Comparison of ENCODE assay signal across 14 cellular contexts in the genomic region with DNA sequence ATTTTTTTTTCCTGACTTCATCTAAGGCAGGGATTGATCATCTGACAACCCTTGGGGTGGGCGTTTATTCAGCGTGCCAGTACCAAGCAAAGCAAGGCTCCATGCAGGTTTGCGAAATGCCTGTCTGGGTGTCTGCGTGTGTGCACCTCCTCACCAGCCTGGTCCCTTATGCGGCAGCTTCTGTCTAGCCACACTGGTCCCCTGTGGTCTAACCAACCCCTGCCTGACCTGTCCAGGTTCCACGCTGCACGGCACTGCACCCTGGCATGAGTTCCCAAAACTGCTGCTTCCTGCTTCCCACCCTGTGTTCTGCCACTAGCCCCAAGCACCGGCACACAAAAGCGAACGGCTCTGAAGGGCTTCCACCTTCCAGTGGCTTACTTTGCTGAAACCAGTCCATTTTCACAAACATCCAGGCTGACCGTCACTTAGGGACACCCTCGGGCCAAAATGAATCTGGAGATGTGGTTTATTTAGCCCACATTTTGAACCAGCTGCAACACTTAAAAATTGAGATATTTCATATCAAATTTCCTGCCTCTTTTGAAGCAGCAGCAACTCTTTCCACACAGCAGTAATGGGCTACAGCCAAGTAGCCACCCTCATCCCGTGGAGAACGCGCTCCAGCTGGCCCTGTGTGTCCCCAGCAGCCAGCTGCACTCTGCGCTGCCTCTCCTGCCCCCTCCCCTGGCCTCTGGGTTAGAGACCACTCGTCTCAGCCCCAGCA. TPM values are rescaled to one million over a fixed set of nuclear protein-coding genes. Genes with fewer than 3 reads are reported as not detected.
A peak's percentile ranks its signal among the peaks of the same experiment; 100 is the strongest.
DNase-seq lines count a peak whose midpoint lies in the region; ATAC-seq and TF ChIP-seq lines count a peak whose summit lies in the region.
"Had no signal": no experiment of that assay in that cellular context is flagged by ENCODE, and none has a peak within 500 bp of the region (broad histone marks: within the 10 kb centered on the region; RNA-seq: fewer than 3 reads in every experiment).

No MANE protein-coding gene starts in this region.

- H3K9me3 ChIP-seq in aorta (ENCODE audit: control insufficient read depth, low read length) (no peaks in the 10 kb centered on the region), sigmoid colon (no peaks in the 10 kb centered on the region)
- no peaks in the 10 kb centered on the region for H3K9me3 ChIP-seq in naive thymus-derived CD4-positive, alpha-beta T cell (ENCODE audit: control insufficient read depth in 2 of 3, low read length in 3 of 3)
- H3K9me3 ChIP-seq: mucosa of descending colon had no signal

- no peak for TF ChIP-seq POLR2A in sigmoid colon (IDR thresholded peaks at IDR 0.05)

- intact Hi-C loops in head of caudate nucleus (cut with DNase I): no loop called here
- intact Hi-C loops in aorta (cut with DNase I): no loop called here
- intact Hi-C loops in naive thymus-derived CD4-positive, alpha-beta T cell (cut with micrococcal nuclease): no loop called here
- intact Hi-C loops in sigmoid colon (cut with DNase I): no loop called here

- POLR2A ChIA-PET in naive thymus-derived CD4-positive, alpha-beta T cell (lab: Charles Lee): no interaction called here

- no peak for DNase-seq in activated naive CD8-positive, alpha-beta T cell treated with anti-CD3 and anti-CD28 coated beads, Interleukin-2, amount 50 U/mL, for 24 hours
- no peak for DNase-seq in activated naive CD8-positive, alpha-beta T cell treated with anti-CD3 and anti-CD28 coated beads for 36 hours
- DNase-seq in head of caudate nucleus: peak in 41 of 42 donors; percentile 16 to 85 (median 52)
- no peak for DNase-seq in aorta
- DNase-seq in naive thymus-derived CD4-positive, alpha-beta T cell: no peak
- no peak for DNase-seq in sigmoid colon
- DNase-seq: hippocampal formation, NCI-H1105 treated with DMSO at 0.1 percent for 48 hours had no signal

- H3K27me3 Mint-ChIP-seq in activated naive CD8-positive, alpha-beta T cell treated with anti-CD3 and anti-CD28 coated beads, Interleukin-2, amount 50 U/mL, for 24 hours: no peaks in the 10 kb centered on the region
- no peaks in the 10 kb centered on the region for H3K27me3 Mint-ChIP-seq in activated naive CD8-positive, alpha-beta T cell treated with anti-CD3 and anti-CD28 coated beads for 36 hours
- H3K27me3 Mint-ChIP-seq in activated T-helper 17 cell treated with anti-CD3 and anti-CD28 coated beads, Interleukin-2, amount 50 U/mL, for 72 hours: no peaks in the 10 kb centered on the region
- H3K27me3 Mint-ChIP-seq in naive thymus-derived CD4-positive, alpha-beta T cell: no peaks in the 10 kb centered on the region
- H3K27me3 Mint-ChIP-seq: central memory CD8-positive, alpha-beta T cell had no signal

- TF ChIP-seq CTCF in sigmoid colon (IDR thresholded peaks at IDR 0.05): no peak

- H3K9me3 Mint-ChIP-seq in activated naive CD8-positive, alpha-beta T cell treated with anti-CD3 and anti-CD28 coated beads, Interleukin-2, amount 50 U/mL, for 24 hours: no peaks in the 10 kb centered on the region
- no peaks in the 10 kb centered on the region for H3K9me3 Mint-ChIP-seq in activated naive CD8-positive, alpha-beta T cell treated with anti-CD3 and anti-CD28 coated beads for 36 hours
- no peaks in the 10 kb centered on the region for H3K9me3 Mint-ChIP-seq in activated T-helper 17 cell treated with anti-CD3 and anti-CD28 coated beads, Interleukin-2, amount 50 U/mL, for 72 hours
- H3K9me3 Mint-ChIP-seq in naive thymus-derived CD4-positive, alpha-beta T cell: peaks cover 0 to 1% (median 0%) of the 10 kb centered on the region in 11 donors
- H3K9me3 Mint-ChIP-seq: central memory CD8-positive, alpha-beta T cell had no signal

- H3K4me3 ChIP-seq in aorta (ENCODE audit: low read length in 2 of 2): no peak overlapping the region
- H3K4me3 ChIP-seq in naive thymus-derived CD4-positive, alpha-beta T cell (ENCODE audit: low read length): no peak overlapping the region
- no peak overlapping the region for H3K4me3 ChIP-seq in sigmoid colon
- H3K4me3 ChIP-seq: mucosa of descending colon, skin epidermis had no signal

- no peak overlapping the region for H3K4me3 Mint-ChIP-seq in activated naive CD8-positive, alpha-beta T cell treated with anti-CD3 and anti-CD28 coated beads, Interleukin-2, amount 50 U/mL, for 24 hours
- H3K4me3 Mint-ChIP-seq in activated naive CD8-positive, alpha-beta T cell treated with anti-CD3 and anti-CD28 coated beads for 36 hours: no peak overlapping the region
- peak overlapping the region; percentile 77 for H3K4me3 Mint-ChIP-seq in activated T-helper 17 cell treated with anti-CD3 and anti-CD28 coated beads, Interleukin-2, amount 50 U/mL, for 72 hours
- H3K4me3 Mint-ChIP-seq in naive thymus-derived CD4-positive, alpha-beta T cell: no peak overlapping the region
- H3K4me3 Mint-ChIP-seq: central memory CD8-positive, alpha-beta T cell had no signal

- no peaks in the 10 kb centered on the region for H3K36me3 ChIP-seq in aorta (ENCODE audit: control insufficient read depth in 1 of 2, insufficient read depth in 2 of 2, low read length in 1 of 2)
- H3K36me3 ChIP-seq in naive thymus-derived CD4-positive, alpha-beta T cell (ENCODE audit: control insufficient read depth in 2 of 3, insufficient read depth in 3 of 3, low read length in 3 of 3): no peaks in the 10 kb centered on the region
- no peaks in the 10 kb centered on the region for H3K36me3 ChIP-seq in sigmoid colon

- H3K4me1 ChIP-seq in aorta (ENCODE audit: control insufficient read depth in 1 of 2, insufficient read depth in 2 of 2, low read length in 2 of 2) (no peaks in the 10 kb centered on the region), sigmoid colon (no peaks in the 10 kb centered on the region)
- no peaks in the 10 kb centered on the region for H3K4me1 ChIP-seq in naive thymus-derived CD4-positive, alpha-beta T cell (ENCODE audit: control insufficient read depth in 2 of 2, insufficient read depth in 2 of 2, low read length in 2 of 2)

- CTCF ChIA-PET in naive thymus-derived CD4-positive, alpha-beta T cell (lab: Charles Lee): no interaction called here

- H3K36me3 Mint-ChIP-seq in activated naive CD8-positive, alpha-beta T cell treated with anti-CD3 and anti-CD28 coated beads, Interleukin-2, amount 50 U/mL, for 24 hours (ENCODE audit: low read depth): no peaks in the 10 kb centered on the region
- H3K36me3 Mint-ChIP-seq in activated naive CD8-positive, alpha-beta T cell treated with anti-CD3 and anti-CD28 coated beads for 36 hours: peaks cover 6% of the 10 kb centered on the region
- H3K36me3 Mint-ChIP-seq in activated T-helper 17 cell treated with anti-CD3 and anti-CD28 coated beads, Interleukin-2, amount 50 U/mL, for 72 hours (ENCODE audit: low read depth): peaks cover 23% of the 10 kb centered on the region
- H3K36me3 Mint-ChIP-seq in naive thymus-derived CD4-positive, alpha-beta T cell: peaks cover 0 to 14% (median 5%) of the 10 kb centered on the region in 5 donors

- H3K27ac Mint-ChIP-seq in activated naive CD8-positive, alpha-beta T cell treated with anti-CD3 and anti-CD28 coated beads, Interleukin-2, amount 50 U/mL, for 24 hours: peak overlapping the region; percentile 42
- no peak overlapping the region for H3K27ac Mint-ChIP-seq in activated naive CD8-positive, alpha-beta T cell treated with anti-CD3 and anti-CD28 coated beads for 36 hours
- H3K27ac Mint-ChIP-seq in activated T-helper 17 cell treated with anti-CD3 and anti-CD28 coated beads, Interleukin-2, amount 50 U/mL, for 72 hours: peak overlapping the region; percentile 100
- no peak overlapping the region for H3K27ac Mint-ChIP-seq in naive thymus-derived CD4-positive, alpha-beta T cell

- no peak for TF ChIP-seq EP300 in sigmoid colon (IDR thresholded peaks at IDR 0.05)

- H3K4me1 Mint-ChIP-seq in activated naive CD8-positive, alpha-beta T cell treated with anti-CD3 and anti-CD28 coated beads, Interleukin-2, amount 50 U/mL, for 24 hours: peaks cover 13% of the 10 kb centered on the region
- peaks cover 4% of the 10 kb centered on the region for H3K4me1 Mint-ChIP-seq in activated naive CD8-positive, alpha-beta T cell treated with anti-CD3 and anti-CD28 coated beads for 36 hours
- H3K4me1 Mint-ChIP-seq in activated T-helper 17 cell treated with anti-CD3 and anti-CD28 coated beads, Interleukin-2, amount 50 U/mL, for 72 hours: peaks cover 17% of the 10 kb centered on the region
- peaks cover 0 to 7% (median 2%) of the 10 kb centered on the region in 7 donors for H3K4me1 Mint-ChIP-seq in naive thymus-derived CD4-positive, alpha-beta T cell

- no peak for ATAC-seq in activated naive CD8-positive, alpha-beta T cell treated with anti-CD3 and anti-CD28 coated beads, Interleukin-2, amount 50 U/mL, for 24 hours
- ATAC-seq in activated T-helper 17 cell treated with anti-CD3 and anti-CD28 coated beads, Interleukin-2, amount 50 U/mL, for 72 hours (replicated peaks): peak; percentile 1
- ATAC-seq in aorta (ENCODE audit: low FRiP score): peak; percentile 19
- no peak for ATAC-seq in GM21825 (IDR thresholded peaks at IDR 0.05; ENCODE audit: unreplicated experiment)
- ATAC-seq in naive thymus-derived CD4-positive, alpha-beta T cell: no peak

- H3K27me3 ChIP-seq in aorta (ENCODE audit: control insufficient read depth in 1 of 2, insufficient read depth in 2 of 2, low read length in 1 of 2) (no peaks in the 10 kb centered on the region), sigmoid colon (no peaks in the 10 kb centered on the region)
- H3K27me3 ChIP-seq in naive thymus-derived CD4-positive, alpha-beta T cell (ENCODE audit: control insufficient read depth in 2 of 2, insufficient read depth in 2 of 2, low read length in 2 of 2): no peaks in the 10 kb centered on the region

- 77 to 84% methylated on average over 17 of the region's 17 CpGs for WGBS in aorta, 2 donors
- WGBS in sigmoid colon, 2 donors: 85 to 88% methylated on average over 17 of the region's 17 CpGs

- H3K27ac ChIP-seq in aorta (ENCODE audit: low read depth in 1 of 2, low read length in 2 of 2) (no peak overlapping the region), sigmoid colon (no peak overlapping the region)
- H3K27ac ChIP-seq in naive thymus-derived CD4-positive, alpha-beta T cell (ENCODE audit: low read depth, low read length): no peak overlapping the region
- H3K27ac ChIP-seq: C4-2B had no signal

RNA-seq across cellular contexts. Expression of a gene that starts 55.7 kb away (rescaled TPM):
- 10 to 100 TPM; 12.2 to 13.7 TPM for total RNA-seq in activated naive CD8-positive, alpha-beta T cell treated with anti-CD3 and anti-CD28 coated beads for 36 hours
- total RNA-seq in activated T-helper 17 cell treated with anti-CD3 and anti-CD28 coated beads, Interleukin-2, amount 50 U/mL, for 72 hours: 10 to 100 TPM; 14.5 to 17.8 TPM
- total RNA-seq in aorta (10 to 100 TPM; 17.3 to 19.7 TPM), sigmoid colon (10 to 100 TPM; 12.5 to 26.0 (median 15.6) TPM)
- polyA plus RNA-seq in aorta (1 to 10 TPM; 2.1 to 4.0 TPM), sigmoid colon (1 to 10 TPM; 3.0 to 5.4 (median 3.5) TPM)
- total RNA-seq in naive thymus-derived CD4-positive, alpha-beta T cell: 10 to 100 TPM in 3 of 5 experiments, 1 to 10 TPM in 2; 8.8 to 19.3 (median 12.2) TPM
- polyA plus RNA-seq in naive thymus-derived CD4-positive, alpha-beta T cell: 1 to 10 TPM; 7.0 to 8.0 TPM

Comparison
In these comparisons a context has a peak if more than half of its experiments do, and no peak if none do; other contexts are left out.
1. H3K27ac Mint-ChIP-seq: peak in activated naive CD8-positive, alpha-beta T cell treated with anti-CD3 and anti-CD28 coated beads, Interleukin-2, amount 50 U/mL, for 24 hours (single experiment) and activated T-helper 17 cell treated with anti-CD3 and anti-CD28 coated beads, Interleukin-2, amount 50 U/mL, for 72 hours (single experiment); none in activated naive CD8-positive, alpha-beta T cell treated with anti-CD3 and anti-CD28 coated beads for 36 hours (single experiment) and naive thymus-derived CD4-positive, alpha-beta T cell (0 of 9).
2. ATAC-seq: peak in activated T-helper 17 cell treated with anti-CD3 and anti-CD28 coated beads, Interleukin-2, amount 50 U/mL, for 72 hours (single experiment) and aorta (single experiment); none in activated naive CD8-positive, alpha-beta T cell treated with anti-CD3 and anti-CD28 coated beads, Interleukin-2, amount 50 U/mL, for 24 hours (single experiment), GM21825 (single experiment) and naive thymus-derived CD4-positive, alpha-beta T cell (single experiment).
3. DNase-seq: peak in head of caudate nucleus (41 of 42); none in activated naive CD8-positive, alpha-beta T cell treated with anti-CD3 and anti-CD28 coated beads, Interleukin-2, amount 50 U/mL, for 24 hours (single experiment), activated naive CD8-positive, alpha-beta T cell treated with anti-CD3 and anti-CD28 coated beads for 36 hours (single experiment), aorta (0 of 2), naive thymus-derived CD4-positive, alpha-beta T cell (0 of 9) and sigmoid colon (single experiment).